Comparison of ENCODE assay signal across 7 cellular contexts in genomic region chr11:6602096-6602940, GRCh38. TPM values are rescaled to one million over a fixed set of nuclear protein-coding genes. Genes with fewer than 3 reads are reported as not detected.
DNase-seq lines count a peak whose midpoint lies in the region; ATAC-seq and TF ChIP-seq lines count a peak whose summit lies in the region.

No MANE protein-coding gene starts in this region.

- no peaks in the 10 kb centered on the region for H3K9me3 Mint-ChIP-seq in activated CD8-positive, alpha-beta T cell treated with anti-CD3 and anti-CD28 coated beads, Interleukin-2, amount 10 ng/mL, durations not matched to agents 7 days and 5 days (ENCODE audit: insufficient read depth)

- DNase-seq in HL-60 (ENCODE audit: low read depth in 1 of 2, low spot score in 1 of 2) (no peak), stomach (no peak), activated gamma-delta T cell (lab: John Stamatoyannopoulos, UW) (no peak)
- DNase-seq in activated CD8-positive, alpha-beta T cell treated with anti-CD3 and anti-CD28 coated beads, Interleukin-2, amount 10 ng/mL, durations not matched to agents 7 days and 5 days = no peak

- no peak for TF ChIP-seq EP300 in stomach (IDR thresholded peaks at IDR 0.05)

- POLR2A ChIA-PET in activated CD8-positive, alpha-beta T cell treated with anti-CD3 and anti-CD28 coated beads, Interleukin-2, amount 10 ng/mL, durations not matched to agents 7 days and 5 days (lab: Charles Lee) = interaction anchor here (0.7 to 3.3 kb wide), 6 partner anchors 10 to 121 kb away, joined by 3 to 21 read pairs (median 6); partner anchors contain the start of genes ARFIP2, TAF10, TIMM10B and TPP1

- H3K27me3 Mint-ChIP-seq in activated CD8-positive, alpha-beta T cell treated with anti-CD3 and anti-CD28 coated beads, Interleukin-2, amount 10 ng/mL, durations not matched to agents 7 days and 5 days (ENCODE audit: low read depth) = no peaks in the 10 kb centered on the region

- peaks cover 41% of the 10 kb centered on the region for H3K36me3 Mint-ChIP-seq in activated CD8-positive, alpha-beta T cell treated with anti-CD3 and anti-CD28 coated beads, Interleukin-2, amount 10 ng/mL, durations not matched to agents 7 days and 5 days (ENCODE audit: low read depth)

- no peak overlapping the region for H3K4me3 Mint-ChIP-seq in activated CD8-positive, alpha-beta T cell treated with anti-CD3 and anti-CD28 coated beads, Interleukin-2, amount 10 ng/mL, durations not matched to agents 7 days and 5 days

- H3K4me3 ChIP-seq in HL-60 (replicated peaks; ENCODE audit: insufficient read depth, low read length) = peak overlapping the region; percentile 90
- peak overlapping the region; percentile 84 for H3K4me3 ChIP-seq in iPS-20b (ENCODE audit: low read length)
- H3K4me3 ChIP-seq in stomach = peak overlapping the region; percentile 73 to 96 (median 92)

- H3K4me1 Mint-ChIP-seq in activated CD8-positive, alpha-beta T cell treated with anti-CD3 and anti-CD28 coated beads, Interleukin-2, amount 10 ng/mL, durations not matched to agents 7 days and 5 days (ENCODE audit: low read depth) = peaks cover 25% of the 10 kb centered on the region

- no peaks in the 10 kb centered on the region for H3K27me3 ChIP-seq in HL-60 (ENCODE audit: insufficient read depth, poor library complexity, severe bottlenecking)
- no peaks in the 10 kb centered on the region for H3K27me3 ChIP-seq in iPS-20b (ENCODE audit: insufficient read depth, low read length)
- H3K27me3 ChIP-seq in stomach = no peaks in the 10 kb centered on the region

- H3K9me3 ChIP-seq in iPS-20b (ENCODE audit: insufficient read depth, low read depth, low read length) = no peaks in the 10 kb centered on the region
- no peaks in the 10 kb centered on the region for H3K9me3 ChIP-seq in stomach

- CTCF ChIA-PET in activated CD8-positive, alpha-beta T cell treated with anti-CD3 and anti-CD28 coated beads, Interleukin-2, amount 10 ng/mL, durations not matched to agents 7 days and 5 days (lab: Charles Lee) = interaction anchor here (0.6 to 4.1 kb wide), 8 partner anchors 9 to 224 kb away, joined by 3 to 67 read pairs (median 7); partner anchors contain the start of genes MRPL17, TAF10 and TPP1

- H3K4me1 ChIP-seq in iPS-20b (ENCODE audit: insufficient read depth, low read length) = peaks cover 17% of the 10 kb centered on the region
- peaks cover 41 to 86% (median 76%) of the 10 kb centered on the region in 4 donors for H3K4me1 ChIP-seq in stomach

- ATAC-seq in activated CD8-positive, alpha-beta T cell treated with anti-CD3 and anti-CD28 coated beads, Interleukin-2, amount 10 ng/mL, durations not matched to agents 7 days and 5 days = no peak
- ATAC-seq in HG03565 (IDR thresholded peaks at IDR 0.05; ENCODE audit: unreplicated experiment) (no peak), HG02938 (IDR thresholded peaks at IDR 0.05; ENCODE audit: unreplicated experiment) (no peak)

- H3K36me3 ChIP-seq in iPS-20b (ENCODE audit: insufficient read depth, low read depth, low read length) (peaks cover 55% of the 10 kb centered on the region), stomach (peaks cover 28 to 45% (median 41%) of the 10 kb centered on the region in 4 donors)

- peak overlapping the region; percentile 53 for H3K27ac Mint-ChIP-seq in activated CD8-positive, alpha-beta T cell treated with anti-CD3 and anti-CD28 coated beads, Interleukin-2, amount 10 ng/mL, durations not matched to agents 7 days and 5 days

- peak overlapping the region; percentile 90 for H3K9ac ChIP-seq in iPS-20b (ENCODE audit: low read depth, low read length)

- WGBS in stomach, 5 donors = 46 to 54% (median 47%) methylated on average over 7 of the region's 7 CpGs

- TF ChIP-seq POLR2A in stomach (IDR thresholded peaks at IDR 0.05) = no peak

- no peak for TF ChIP-seq CTCF in HL-60 (IDR thresholded peaks at IDR 0.05; ENCODE audit: insufficient read depth, low read length)
- TF ChIP-seq CTCF in stomach (IDR thresholded peaks at IDR 0.05) = no peak

- intact Hi-C loops in stomach (cut with DNase I; ENCODE audit: low total_unique reads) = loop anchor here (10.0 kb wide), 1 partner anchor 82 kb away; the partner anchor contains the start of gene MRPL17

- H3K27ac ChIP-seq in HL-60 (replicated peaks) = peak overlapping the region; percentile 78
- H3K27ac ChIP-seq in iPS-20b (ENCODE audit: low read length) = no peak overlapping the region
- peak overlapping the region in 3 of 5 donors; percentile 99 to 100 (median 99) for H3K27ac ChIP-seq in stomach

RNA-seq across cellular contexts. Expression of gene RRP8, which starts 1.1 kb away (rescaled TPM):
- 10 to 100 TPM; 28.6 to 29.8 TPM for total RNA-seq in activated CD8-positive, alpha-beta T cell treated with anti-CD3 and anti-CD28 coated beads, Interleukin-2, amount 10 ng/mL, durations not matched to agents 7 days and 5 days
- 10 to 100 TPM in 2 of 5 donors, 1 to 10 TPM in 3; 1.8 to 22.6 (median 7.6) TPM for total RNA-seq in stomach
- polyA plus RNA-seq in stomach = 10 to 100 TPM; 16.5 to 23.1 (median 18.0) TPM

RNA-seq across cellular contexts. Expression of gene ILK, which starts 1.3 kb away (rescaled TPM):
- 100 to 1,000 TPM; 195 to 197 TPM for total RNA-seq in activated CD8-positive, alpha-beta T cell treated with anti-CD3 and anti-CD28 coated beads, Interleukin-2, amount 10 ng/mL, durations not matched to agents 7 days and 5 days
- total RNA-seq in stomach = 100 to 1,000 TPM in 4 of 5 donors, 10 to 100 TPM in 1; 60.0 to 308 (median 123) TPM
- 100 to 1,000 TPM; 123 to 138 (median 124) TPM for polyA plus RNA-seq in stomach

RNA-seq across cellular contexts. Expression of gene TAF10, which starts 9.7 kb away (rescaled TPM):
- 100 to 1,000 TPM; 140 to 156 TPM for total RNA-seq in activated CD8-positive, alpha-beta T cell treated with anti-CD3 and anti-CD28 coated beads, Interleukin-2, amount 10 ng/mL, durations not matched to agents 7 days and 5 days
- total RNA-seq in stomach = 100 to 1,000 TPM in 4 of 5 donors, 10 to 100 TPM in 1; 15.8 to 234 (median 163) TPM
- polyA plus RNA-seq in stomach = 100 to 1,000 TPM; 115 to 160 (median 154) TPM

RNA-seq across cellular contexts. Expression of gene TPP1, which starts 16.9 kb away (rescaled TPM):
- total RNA-seq in activated CD8-positive, alpha-beta T cell treated with anti-CD3 and anti-CD28 coated beads, Interleukin-2, amount 10 ng/mL, durations not matched to agents 7 days and 5 days = 10 to 100 TPM; 74.1 to 78.9 TPM
- 100 to 1,000 TPM in 1 of 5 donors, 10 to 100 TPM in 4; 45.9 to 213 (median 91.5) TPM for total RNA-seq in stomach
- 10 to 100 TPM; 11.9 to 32.8 (median 26.1) TPM for polyA plus RNA-seq in stomach

RNA-seq across cellular contexts. Expression of gene DCHS1, which starts 53.3 kb away (rescaled TPM):
- total RNA-seq in activated CD8-positive, alpha-beta T cell treated with anti-CD3 and anti-CD28 coated beads, Interleukin-2, amount 10 ng/mL, durations not matched to agents 7 days and 5 days = under 1 TPM; 0.23 to 0.29 TPM
- 10 to 100 TPM in 4 of 5 donors, 1 to 10 TPM in 1; 9.9 to 22.8 (median 17.4) TPM for total RNA-seq in stomach
- polyA plus RNA-seq in stomach = 1 to 10 TPM in 2 of 3 donors, under 1 TPM in 1; 0.76 to 2.6 (median 1.6) TPM
